Comparison of ENCODE assay signal across 9 cellular contexts in the genomic region with DNA sequence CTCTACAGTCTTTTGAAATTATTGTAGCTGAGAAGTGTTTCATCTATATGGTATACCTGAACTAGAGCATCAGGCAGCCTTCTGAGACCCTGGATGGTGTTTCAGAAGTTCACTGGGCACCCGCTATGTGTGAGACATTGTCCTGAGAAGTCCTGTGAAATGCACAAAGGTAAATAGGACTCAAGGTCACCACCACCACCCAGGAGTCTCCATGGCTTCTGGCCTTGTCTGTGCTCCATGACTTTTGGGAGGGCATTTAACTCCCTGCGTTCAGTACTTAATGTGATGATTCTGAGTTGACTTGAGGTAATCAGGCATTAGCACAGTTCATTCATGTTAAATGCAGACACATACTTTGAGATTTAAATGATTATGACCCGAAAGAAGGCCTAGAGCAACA. TPM values are rescaled to one million over a fixed set of nuclear protein-coding genes. Genes with fewer than 3 reads are reported as not detected.
DNase-seq lines count a peak whose midpoint lies in the region; TF ChIP-seq lines count a peak whose summit lies in the region.
"Had no signal": no experiment of that assay in that cellular context is flagged by ENCODE, and none has a peak within 500 bp of the region (broad histone marks: within the 10 kb centered on the region; RNA-seq: fewer than 3 reads in every experiment).

No MANE protein-coding gene starts in this region.

- CTCF ChIA-PET in A673 (lab: Charles Lee): no interaction called here

- H3K36me3 Mint-ChIP-seq in IgD-negative memory B cell: no peaks in the 10 kb centered on the region
- H3K36me3 Mint-ChIP-seq in chondrocyte (ENCODE audit: low read depth): no peaks in the 10 kb centered on the region

- no TSS peak for BruUV-seq in A673 (replicated peaks; lab: Mats Ljungman, UMichigan)

- H3K36me3 ChIP-seq in A673 (ENCODE audit: insufficient read depth, low read length, poor library complexity, severe bottlenecking): no peaks in the 10 kb centered on the region
- H3K36me3 ChIP-seq in muscle layer of colon (ENCODE audit: insufficient read depth, low read length): no peaks in the 10 kb centered on the region

- intact Hi-C loops in A673 (cut with micrococcal nuclease; ENCODE audit: unreplicated experiment): no loop called here

- TF ChIP-seq CTCF in A673 (conservative IDR thresholded peaks at IDR 0.05; ENCODE audit: low read depth, low read length) (no peak), chondrocyte (IDR thresholded peaks at IDR 0.05) (no peak)

- POLR2A ChIA-PET in A673 (lab: Charles Lee; ENCODE audit: low non-redundant PET): no interaction called here

- peak overlapping the region; percentile 69 for H3K4me3 ChIP-seq in A673 (ENCODE audit: low read depth, low read length, poor library complexity, severe bottlenecking)
- peak overlapping the region; percentile 68 to 83 for H3K4me3 ChIP-seq in muscle layer of colon (ENCODE audit: low read depth in 1 of 2, low read length in 2 of 2)

- DNase-seq in A673 (ENCODE audit: low spot score) (no peak), chondrocyte (ENCODE audit: low spot score) (no peak), NCI-H526 (lab: John Stamatoyannopoulos, UW) (no peak), NCI-H128 (lab: John Stamatoyannopoulos, UW; ENCODE audit: unreplicated experiment) (no peak), NCI-H82 (lab: John Stamatoyannopoulos, UW) (no peak)
- DNase-seq in stimulated activated CD4-positive, alpha-beta T cell treated with anti-CD3 and anti-CD28 coated beads, Interleukin-2, amount 100 ng/mL, for 48 hours: no peak
- DNase-seq: NCI-H1105 had no signal

- H3K27me3 Mint-ChIP-seq in IgD-negative memory B cell (peaks cover 8% of the 10 kb centered on the region), chondrocyte (ENCODE audit: low read depth) (peaks cover 4% of the 10 kb centered on the region)

- H3K9me3 ChIP-seq in A673 (ENCODE audit: low read depth, low read length, poor library complexity, severe bottlenecking): no peaks in the 10 kb centered on the region
- H3K9me3 ChIP-seq in muscle layer of colon (ENCODE audit: low read length): no peaks in the 10 kb centered on the region

- H3K9ac ChIP-seq in muscle layer of colon (ENCODE audit: low read length): peak overlapping the region; percentile 70

- peaks cover 16 to 21% (median 21%) of the 10 kb centered on the region in 3 donors for H3K4me1 Mint-ChIP-seq in IgD-negative memory B cell
- H3K4me1 Mint-ChIP-seq in chondrocyte (ENCODE audit: low read depth): peaks cover 27% of the 10 kb centered on the region

- H3K27me3 ChIP-seq in A673 (replicated peaks; ENCODE audit: insufficient read depth, low read depth, low read length, poor library complexity) (peaks cover 4% of the 10 kb centered on the region), muscle layer of colon (ENCODE audit: control insufficient read depth in 1 of 2, insufficient read depth in 2 of 2, low read length in 2 of 2) (no peaks in the 10 kb centered on the region)

- H3K4me3 Mint-ChIP-seq in IgD-negative memory B cell (peak overlapping the region; percentile 86 to 94 (median 94)), chondrocyte (ENCODE audit: unreplicated experiment) (peak overlapping the region; percentile 77)

- H3K27ac ChIP-seq in A673 (ENCODE audit: low read depth, low read length, poor library complexity, severe bottlenecking) (no peak overlapping the region), muscle layer of colon (ENCODE audit: low read depth, low read length) (no peak overlapping the region)

- H3K4me1 ChIP-seq in A673 (ENCODE audit: insufficient read depth, low read length, poor library complexity, severe bottlenecking) (peaks cover 4% of the 10 kb centered on the region), muscle layer of colon (ENCODE audit: insufficient read depth, low read length) (peaks cover 38% of the 10 kb centered on the region)

- peak overlapping the region in 2 of 3 donors; percentile 4 to 20 for H3K27ac Mint-ChIP-seq in IgD-negative memory B cell
- H3K27ac Mint-ChIP-seq in chondrocyte (ENCODE audit: unreplicated experiment): peak overlapping the region; percentile 24

- H3K9me3 Mint-ChIP-seq in IgD-negative memory B cell (no peaks in the 10 kb centered on the region), chondrocyte (ENCODE audit: low read depth) (no peaks in the 10 kb centered on the region)

RNA-seq across cellular contexts. Expression of a gene that starts 1.1 kb away (rescaled TPM):
- total RNA-seq in A673 (2021) (2.0 and 2.5 TPM in 2 replicates), chondrocyte (2.9 to 4.4 TPM (median 3.1 TPM) in 3 replicates)
- polyA plus RNA-seq in IgD-negative memory B cell: 1.7 TPM

RNA-seq across cellular contexts. Expression of a gene that starts 53.1 kb away (rescaled TPM):
- 1.2 and 2.4 TPM in 2 replicates for total RNA-seq in A673 (2021)
- polyA plus RNA-seq in IgD-negative memory B cell: 0.46 TPM
- total RNA-seq in chondrocyte: 1.3 to 2.8 TPM (median 2.5 TPM) in 3 replicates
